32 cellular contexts compared by ENCODE assay signal in genomic region chr14:105424861-105425260, GRCh38. TPM values are rescaled to one million over a fixed set of nuclear protein-coding genes. Genes with fewer than 3 reads are reported as not detected.
"Had no signal": no experiment of that assay in that cellular context is flagged by ENCODE, and none has a peak within 500 bp of the region (broad histone marks: within the 10 kb centered on the region; RNA-seq: fewer than 3 reads in every experiment).

No MANE protein-coding gene starts in this region.

- ATAC-seq: activated CD4-positive, CD25-positive, alpha-beta regulatory T cell treated with anti-CD3 and anti-CD28 coated beads, Interleukin-2, amount 50 U/mL, for 24 hours; activated CD8-positive, alpha-beta T cell treated with anti-CD3 and anti-CD28 coated beads for 36 hours; activated naive CD4-positive, alpha-beta T cell treated with anti-CD3 and anti-CD28 coated beads, Interleukin-2, amount 50 U/mL, for 72 hours; activated T-cell treated with anti-CD3 and anti-CD28 coated beads, Interleukin-2, amount 50 U/mL, for 4 hours; activated T-helper 17 cell treated with anti-CD3 and anti-CD28 coated beads, Interleukin-2, amount 50 U/mL, for 72 hours; esophagus mucosa; gastroesophageal sphincter; T-helper 17 cell had no signal

- H3K27me3 Mint-ChIP-seq: activated B cell treated with CpG ODN at 0.5 μM for 24 hours; activated CD8-positive, alpha-beta T cell treated with anti-CD3 and anti-CD28 coated beads for 36 hours; activated naive CD8-positive, alpha-beta T cell treated with anti-CD3 and anti-CD28 coated beads, Interleukin-2, amount 10 ng/mL, durations not matched to agents 7 days and 5 days; activated T-helper 17 cell treated with anti-CD3 and anti-CD28 coated beads, Interleukin-2, amount 50 U/mL, for 72 hours; central memory CD8-positive, alpha-beta T cell; dendritic cell treated with granulocyte-macrophage colony-stimulating factor and Interleukin-4, amounts not matched to agents 40 ng/mL and 50 ng/mL, for 4 days; T-helper 17 cell had no signal

- H3K4me3 ChIP-seq: ascending aorta, breast epithelium, cardiac muscle cell, coronary artery, dorsolateral prefrontal cortex, gastroesophageal sphincter had no signal

- H3K4me1 Mint-ChIP-seq: endodermal cell had no signal

- DNase-seq: activated B cell treated with CpG ODN at 0.5 μM for 24 hours; activated CD4-positive, alpha-beta T cell treated with anti-CD3 and anti-CD28 coated beads for 48 hours; activated CD4-positive, alpha-beta T cell treated with anti-CD3 and anti-CD28 coated beads, Interleukin-2, amount 50 U/mL, for 1 hour; activated CD4-positive, alpha-beta T cell treated with anti-CD3 and anti-CD28 coated beads, Interleukin-2, amount 50 U/mL, for 48 hours; activated CD8-positive, alpha-beta memory T cell treated with anti-CD3 and anti-CD28 coated beads for 24 hours; activated CD8-positive, alpha-beta T cell treated with anti-CD3 and anti-CD28 coated beads for 36 hours; activated effector memory CD4-positive, alpha-beta T cell treated with Interleukin-2 at 50 U/mL for 16 hours; activated gamma-delta T cell treated with Interleukin-2 at 50 U/mL for 16 hours; activated naive CD4-positive, alpha-beta T cell treated with anti-CD3 and anti-CD28 coated beads for 36 hours; activated naive CD8-positive, alpha-beta T cell treated with anti-CD3 and anti-CD28 coated beads, Interleukin-2, amount 10 ng/mL, durations not matched to agents 7 days and 5 days; activated T-cell treated with anti-CD3 and anti-CD28 coated beads, Interleukin-2, amount 50 U/mL, for 4 hours; dorsolateral prefrontal cortex; effector memory CD4-positive, alpha-beta T cell; endodermal cell; foreskin fibroblast; T-helper 1 cell; T-helper 17 cell; T1000; WERI-Rb-1 had no signal

- H3K27ac Mint-ChIP-seq: activated B cell treated with CpG ODN at 0.5 μM for 24 hours; activated CD8-positive, alpha-beta T cell treated with anti-CD3 and anti-CD28 coated beads for 36 hours; activated naive CD4-positive, alpha-beta T cell treated with anti-CD3 and anti-CD28 coated beads for 36 hours; activated naive CD4-positive, alpha-beta T cell treated with anti-CD3 and anti-CD28 coated beads, Interleukin-2, amount 50 U/mL, for 72 hours; activated naive CD8-positive, alpha-beta T cell treated with anti-CD3 and anti-CD28 coated beads, Interleukin-2, amount 10 ng/mL, durations not matched to agents 7 days and 5 days; activated T-helper 17 cell treated with anti-CD3 and anti-CD28 coated beads, Interleukin-2, amount 50 U/mL, for 72 hours; brain; dendritic cell treated with granulocyte-macrophage colony-stimulating factor and Interleukin-4, amounts not matched to agents 40 ng/mL and 50 ng/mL, for 4 days; endodermal cell; T-helper 17 cell; T-helper 2 cell treated with Interferon-gamma antibody and Interleukin-4, amounts not matched to agents 5 μg/mL and 100 μg/mL, for 36 hours had no signal

- H3K9me3 Mint-ChIP-seq: activated B cell treated with CpG ODN at 0.5 μM for 24 hours; activated CD8-positive, alpha-beta T cell treated with anti-CD3 and anti-CD28 coated beads for 36 hours; activated naive CD4-positive, alpha-beta T cell treated with anti-CD3 and anti-CD28 coated beads for 36 hours; activated naive CD4-positive, alpha-beta T cell treated with anti-CD3 and anti-CD28 coated beads, Interleukin-2, amount 50 U/mL, for 72 hours; activated naive CD8-positive, alpha-beta T cell treated with anti-CD3 and anti-CD28 coated beads, Interleukin-2, amount 10 ng/mL, durations not matched to agents 7 days and 5 days; activated T-cell treated with anti-CD3 and anti-CD28 coated beads, Interleukin-2, amount 50 U/mL, for 4 hours; activated T-helper 17 cell treated with anti-CD3 and anti-CD28 coated beads, Interleukin-2, amount 50 U/mL, for 72 hours; central memory CD8-positive, alpha-beta T cell; dendritic cell treated with granulocyte-macrophage colony-stimulating factor and Interleukin-4, amounts not matched to agents 40 ng/mL and 50 ng/mL, for 4 days; T-helper 2 cell treated with Interferon-gamma antibody and Interleukin-4, amounts not matched to agents 5 μg/mL and 100 μg/mL, for 36 hours had no signal

- H3K36me3 ChIP-seq: breast epithelium, cardiac muscle cell had no signal

- H3K27me3 ChIP-seq: ascending aorta, breast epithelium, cardiac muscle cell, dorsolateral prefrontal cortex, gastroesophageal sphincter had no signal

- H3K9me3 ChIP-seq: ascending aorta, gastroesophageal sphincter had no signal

- H3K27ac ChIP-seq: ascending aorta, breast epithelium, cardiac muscle cell, coronary artery, dorsolateral prefrontal cortex, gastroesophageal sphincter, WERI-Rb-1 had no signal

- H3K4me3 Mint-ChIP-seq: activated B cell treated with CpG ODN at 0.5 μM for 24 hours; activated CD8-positive, alpha-beta T cell treated with anti-CD3 and anti-CD28 coated beads for 36 hours; activated naive CD4-positive, alpha-beta T cell treated with anti-CD3 and anti-CD28 coated beads for 36 hours; activated naive CD8-positive, alpha-beta T cell treated with anti-CD3 and anti-CD28 coated beads, Interleukin-2, amount 10 ng/mL, durations not matched to agents 7 days and 5 days; activated T-cell treated with anti-CD3 and anti-CD28 coated beads, Interleukin-2, amount 50 U/mL, for 4 hours; activated T-helper 17 cell treated with anti-CD3 and anti-CD28 coated beads, Interleukin-2, amount 50 U/mL, for 72 hours; brain; central memory CD8-positive, alpha-beta T cell; dendritic cell treated with granulocyte-macrophage colony-stimulating factor and Interleukin-4, amounts not matched to agents 40 ng/mL and 50 ng/mL, for 4 days; endodermal cell; T-helper 17 cell; T-helper 2 cell treated with Interferon-gamma antibody and Interleukin-4, amounts not matched to agents 5 μg/mL and 100 μg/mL, for 36 hours had no signal

RNA-seq across cellular contexts. Expression of gene TEX22, which starts 26.5 kb away (rescaled TPM):
- total RNA-seq: ascending aorta had no signal

RNA-seq across cellular contexts. Expression of gene CRIP2, which starts 49.8 kb away (rescaled TPM):
- total RNA-seq: activated naive CD4-positive, alpha-beta T cell treated with anti-CD3 and anti-CD28 coated beads for 36 hours had no signal
